In genomic region chr12:71661977-71662522, GRCh38 we compare ENCODE assay signal across 1 cellular context.
TF ChIP-seq lines count a peak whose summit lies in the region.

No MANE protein-coding gene starts in this region.

TF ChIP-seq in H1, 55 proteins besides CTCF, POLR2A, EP300 and RAD21 (continued from another document):
- TF ChIP-seq KDM5A (IDR thresholded peaks at IDR 0.05; ENCODE audit: low read length) = no peak
- TF ChIP-seq ATF3 (IDR thresholded peaks at IDR 0.05; ENCODE audit: insufficient read depth, low read depth, low read length) = no peak
- TF ChIP-seq TBP (IDR thresholded peaks at IDR 0.05; ENCODE audit: low read depth, low read length) = no peak
- no peak for TF ChIP-seq SRF (IDR thresholded peaks at IDR 0.05; ENCODE audit: low read depth, low read length)
- TF ChIP-seq GTF2F1 (IDR thresholded peaks at IDR 0.05; ENCODE audit: borderline replicate concordance, low read depth, low read length) = no peak
- TF ChIP-seq SP1 (IDR thresholded peaks at IDR 0.05; ENCODE audit: low read depth, low read length) = no peak
